Comparison of ENCODE assay signal across 8 cellular contexts in the genomic region with DNA sequence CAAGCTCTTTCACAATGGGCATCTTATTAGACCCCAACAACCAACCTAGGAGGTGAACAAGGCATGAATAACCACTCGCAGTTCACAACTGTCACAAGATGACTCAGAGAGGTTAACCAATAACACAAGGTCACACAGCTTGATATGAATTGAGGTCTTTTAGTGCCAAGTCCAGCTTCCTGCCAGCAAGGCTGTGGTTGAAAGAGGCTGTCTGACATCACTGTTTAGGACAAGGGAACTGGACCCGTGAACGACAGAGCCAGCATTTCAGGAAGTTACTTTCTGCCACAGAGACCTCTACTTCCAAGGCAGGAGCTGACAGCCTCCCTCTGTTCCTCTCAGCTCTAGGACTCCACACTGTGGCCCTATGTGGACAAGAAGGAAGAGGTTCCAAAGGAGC. TPM values are rescaled to one million over a fixed set of nuclear protein-coding genes. Genes with fewer than 3 reads are reported as not detected.
DNase-seq lines count a peak whose midpoint lies in the region; ATAC-seq and TF ChIP-seq lines count a peak whose summit lies in the region.

No MANE protein-coding gene starts in this region.

- H3K27me3 ChIP-seq in GM06990 (replicated peaks; ENCODE audit: control insufficient read depth, insufficient read depth, low read length) (no peaks in the 10 kb centered on the region), GM23248 (replicated peaks; ENCODE audit: insufficient read depth) (peaks cover 43% of the 10 kb centered on the region), transverse colon (no peaks in the 10 kb centered on the region)

- no peaks in the 10 kb centered on the region for H3K9me2 ChIP-seq in GM23248 (ENCODE audit: insufficient read depth)

- H3K4me3 ChIP-seq in GM06990 (replicated peaks; ENCODE audit: low read depth, low read length) (no peak overlapping the region), GM23248 (0 out of 2 replicates have a peak overlapping the region, but pooled peaks have one; percentile 10), transverse colon (no peak overlapping the region)

- TF ChIP-seq CTCF in GM06990 (IDR thresholded peaks at IDR 0.05; ENCODE audit: insufficient read depth, low read length, poor library complexity, severe bottlenecking) (no peak), transverse colon (IDR thresholded peaks at IDR 0.05) (no peak)

- H2AFZ ChIP-seq in GM23248 = no peak overlapping the region

- no peak for TF ChIP-seq POLR2A in transverse colon (IDR thresholded peaks at IDR 0.05)

- in situ Hi-C loops in GM23248 (cut with MboI) (loop anchor here (25.0 kb wide), 1 partner anchor 752 kb away; a partner anchor contains a TSS), transverse colon (cut with MboI; ENCODE audit: low pct_ligation_motif_present in 1 of 4, low pct_unique_long_range_greater_than_20kb in 1 of 4, low sequenced_read_pairs in 3 of 4) (no loop called here)

- no peak for ATAC-seq in stimulated activated memory B cell treated with anti-CD40 and anti-IgM and Interleukin-4, amounts not matched to agents 10 μg/mL and 1 μg/mL and 100 μg/mL, for 72 hours

- intact Hi-C loops in transverse colon (cut with DNase I; ENCODE audit: low total_unique reads) = no loop called here

- H4K20me1 ChIP-seq in GM23248 (ENCODE audit: insufficient read depth) = no peaks in the 10 kb centered on the region

- H3K36me3 ChIP-seq in GM06990 (ENCODE audit: control insufficient read depth, insufficient read depth, low read length) (no peaks in the 10 kb centered on the region), GM23248 (ENCODE audit: low read depth) (no peaks in the 10 kb centered on the region), transverse colon (no peaks in the 10 kb centered on the region)

- peaks cover 7% of the 10 kb centered on the region for H3K9me3 Mint-ChIP-seq in stimulated activated memory B cell treated with anti-CD40 and anti-IgM and Interleukin-4, amounts not matched to agents 10 μg/mL and 1 μg/mL and 100 μg/mL, for 72 hours

- no peak overlapping the region for H3K27ac Mint-ChIP-seq in stimulated activated memory B cell treated with anti-CD40 and anti-IgM and Interleukin-4, amounts not matched to agents 10 μg/mL and 1 μg/mL and 100 μg/mL, for 72 hours

- H3F3A ChIP-seq in GM23248 (ENCODE audit: insufficient read depth) = peaks cover 8% of the 10 kb centered on the region; the same call in 1 of the 2 replicates

- H3K9me3 ChIP-seq in GM23248 (ENCODE audit: low read depth) (no peaks in the 10 kb centered on the region), transverse colon (no peaks in the 10 kb centered on the region)

- no peaks in the 10 kb centered on the region for H3K4me1 Mint-ChIP-seq in stimulated activated memory B cell treated with anti-CD40 and anti-IgM and Interleukin-4, amounts not matched to agents 10 μg/mL and 1 μg/mL and 100 μg/mL, for 72 hours

- no peak overlapping the region for H3K4me3 Mint-ChIP-seq in stimulated activated memory B cell treated with anti-CD40 and anti-IgM and Interleukin-4, amounts not matched to agents 10 μg/mL and 1 μg/mL and 100 μg/mL, for 72 hours

- no peak for TF ChIP-seq EP300 in transverse colon (IDR thresholded peaks at IDR 0.05; ENCODE audit: low read depth)

- H3K4me2 ChIP-seq in GM23248 (ENCODE audit: unreplicated experiment) = peak overlapping the region; percentile 39

- H3K9ac ChIP-seq in GM23248 = peak overlapping the region; percentile 44; the same call in 1 of the 2 replicates

- WGBS in GM23248 (ENCODE audit: low coverage in 1 of 2, low lambda C conversion rate in 2 of 2, missing lambda C conversion rate in 2 of 2), 2 experiments = 0 to 2% methylated on average over 3 of the region's 3 CpGs
- WGBS in transverse colon (ENCODE audit: low coverage in 1 of 2), 2 donors = 0 to 54% methylated on average over 2 to 3 of the region's 3 CpGs

- no peaks in the 10 kb centered on the region for H3K36me3 Mint-ChIP-seq in stimulated activated memory B cell treated with anti-CD40 and anti-IgM and Interleukin-4, amounts not matched to agents 10 μg/mL and 1 μg/mL and 100 μg/mL, for 72 hours

- H3K27ac ChIP-seq in GM23248 = peak overlapping the region; percentile 50
- H3K27ac ChIP-seq in transverse colon = peak overlapping the region in 1 of 4 donors; percentile 28

- peaks cover 25% of the 10 kb centered on the region for H3K27me3 Mint-ChIP-seq in stimulated activated memory B cell treated with anti-CD40 and anti-IgM and Interleukin-4, amounts not matched to agents 10 μg/mL and 1 μg/mL and 100 μg/mL, for 72 hours

- H3K4me1 ChIP-seq in GM23248 (ENCODE audit: insufficient read depth) (peaks cover 7% of the 10 kb centered on the region), transverse colon (no peaks in the 10 kb centered on the region)

- peak; percentile 27 for DNase-seq in GM06990 (ENCODE audit: extremely low read depth, insufficient read length)
- DNase-seq in GM23248 = peak; percentile 82
- DNase-seq in SKM-1 (lab: John Stamatoyannopoulos, UW; ENCODE audit: unreplicated experiment) = peak; percentile 82
- peak; percentile 20 for DNase-seq in hepatic stellate cell (ENCODE audit: low spot score)
- no peak for DNase-seq in transverse colon
- no peak for DNase-seq in T-helper 9 cell
- DNase-seq in epidermal melanocyte (ENCODE audit: insufficient read length, low spot score) = no peak

- H3K79me2 ChIP-seq in GM23248 (ENCODE audit: insufficient read depth) = no peaks in the 10 kb centered on the region

RNA-seq across cellular contexts. Expression of a gene that starts 53.4 kb away (rescaled TPM):
- 25.7 and 26.9 TPM in 2 replicates for total RNA-seq in GM23248 (2014; rRNA removed; shearing (Covaris generic))
- polyA plus RNA-seq in GM23248 (2016; fragmentation: Nextera tagmentation; extraction: Ambion mirVana) = 39.4 and 39.5 TPM in 2 replicates
- 10 to 100 TPM; 24.9 to 77.2 (median 27.3) TPM for total RNA-seq in transverse colon

Comparison
In these comparisons a context has a peak if more than half of its experiments do, and no peak if none do; other contexts are left out.
1. DNase-seq: peak in GM06990 (single experiment), GM23248 (single experiment), SKM-1 (single experiment) and hepatic stellate cell (single experiment); none in transverse colon (single experiment), T-helper 9 cell (single experiment) and epidermal melanocyte (single experiment).